Comparison of ENCODE assay signal across 1 cellular context in the genomic region with DNA sequence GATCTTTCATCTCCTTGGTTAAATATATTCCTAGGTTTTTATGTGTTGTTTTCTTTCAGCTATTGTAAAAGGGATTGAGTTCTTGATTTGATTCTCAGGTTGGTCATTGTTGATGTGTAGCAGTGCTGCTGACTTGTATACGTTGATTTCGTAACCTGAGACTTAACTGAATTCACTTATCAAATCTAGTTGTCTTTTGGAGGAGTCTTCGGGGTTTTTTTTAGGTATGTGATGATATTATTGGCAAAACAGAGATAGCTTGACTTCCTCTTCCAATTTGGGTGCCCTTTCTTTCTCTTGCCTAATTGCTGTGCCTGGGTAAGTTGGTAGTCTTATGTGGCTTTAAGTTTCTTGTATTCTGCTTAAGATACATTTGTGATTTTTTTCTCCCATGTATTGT.
TF ChIP-seq lines count a peak whose summit lies in the region.

No MANE protein-coding gene starts in this region.

TF ChIP-seq in WTC11, 78 proteins besides CTCF, POLR2A, EP300 and RAD21 (continued from another document):
- TF ChIP-seq, protein P1, sequence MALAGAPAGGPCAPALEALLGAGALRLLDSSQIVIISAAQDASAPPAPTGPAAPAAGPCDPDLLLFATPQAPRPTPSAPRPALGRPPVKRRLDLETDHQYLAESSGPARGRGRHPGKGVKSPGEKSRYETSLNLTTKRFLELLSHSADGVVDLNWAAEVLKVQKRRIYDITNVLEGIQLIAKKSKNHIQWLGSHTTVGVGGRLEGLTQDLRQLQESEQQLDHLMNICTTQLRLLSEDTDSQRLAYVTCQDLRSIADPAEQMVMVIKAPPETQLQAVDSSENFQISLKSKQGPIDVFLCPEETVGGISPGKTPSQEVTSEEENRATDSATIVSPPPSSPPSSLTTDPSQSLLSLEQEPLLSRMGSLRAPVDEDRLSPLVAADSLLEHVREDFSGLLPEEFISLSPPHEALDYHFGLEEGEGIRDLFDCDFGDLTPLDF (CRISPR knock-in tag; IDR thresholded peaks at IDR 0.05): no peak
- TF ChIP-seq USF1 (CRISPR knock-in tag; IDR thresholded peaks at IDR 0.05): no peak
- no peak for TF ChIP-seq STAT6 (CRISPR knock-in tag; conservative IDR thresholded peaks at IDR 0.05; ENCODE audit: low read depth)
- no peak for TF ChIP-seq ZSCAN18 (CRISPR knock-in tag; IDR thresholded peaks at IDR 0.05)
- TF ChIP-seq ATF6 (CRISPR knock-in tag; IDR thresholded peaks at IDR 0.05): no peak
- no peak for TF ChIP-seq HMGA2 (CRISPR knock-in tag; IDR thresholded peaks at IDR 0.05)
- no peak for TF ChIP-seq RORB (CRISPR knock-in tag; IDR thresholded peaks at IDR 0.05)
- no peak for TF ChIP-seq ZBTB21 (CRISPR knock-in tag; IDR thresholded peaks at IDR 0.05; ENCODE audit: borderline replicate concordance)
